ENCODE assay signal across 15 cellular contexts in the genomic region with DNA sequence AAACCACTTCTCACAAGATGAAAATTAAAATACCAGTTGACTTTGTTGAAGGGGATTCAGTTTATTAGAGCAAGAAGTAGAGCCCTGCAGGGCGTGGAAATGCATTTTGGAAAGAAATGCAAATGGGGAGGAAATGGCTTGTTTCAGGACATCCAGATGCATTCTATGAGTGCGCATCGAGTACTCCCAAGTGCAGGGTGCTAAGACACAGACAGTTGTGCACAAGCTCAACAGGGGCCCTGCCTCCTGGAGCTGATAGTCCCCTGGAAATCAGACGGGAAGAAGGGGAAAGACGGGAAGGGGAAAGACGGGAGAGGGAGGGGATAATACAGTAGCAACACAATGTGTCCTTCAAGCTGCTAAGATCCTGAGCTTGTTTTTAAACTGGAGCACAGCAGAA.
DNase-seq lines count a peak whose midpoint lies in the region; ATAC-seq and TF ChIP-seq lines count a peak whose summit lies in the region.
"Had no signal": no experiment of that assay in that cellular context is flagged by ENCODE, and none has a peak within 500 bp of the region (broad histone marks: within the 10 kb centered on the region; RNA-seq: fewer than 3 reads in every experiment).

No MANE protein-coding gene starts in this region.

- peak; percentile 27 for DNase-seq in activated CD8-positive, alpha-beta memory T cell treated with anti-CD3 and anti-CD28 coated beads, Interleukin-2, amount 10 ng/mL, durations not matched to agents 7 days and 5 days
- no peak for DNase-seq in activated CD8-positive, alpha-beta memory T cell treated with anti-CD3 and anti-CD28 coated beads, Interleukin-2, amount 50 U/mL, for 4 hours
- DNase-seq in right atrium auricular region (ENCODE audit: low spot score) (peak; percentile 26), right cardiac atrium (no peak), neuronal stem cell (ENCODE audit: low spot score) (no peak), type B pancreatic cell (ENCODE audit: extremely low spot score, unreplicated experiment) (peak; percentile 13), Caco-2 (no peak)
- DNase-seq: 8988T, GM23248 had no signal

- no peak overlapping the region for H2BK5ac ChIP-seq in neuronal stem cell (ENCODE audit: low read length)

- H3K4ac ChIP-seq in neuronal stem cell (ENCODE audit: low read length), result no peak overlapping the region

- no peak overlapping the region for H2AFZ ChIP-seq in neuronal stem cell (ENCODE audit: low read length)
- H2AFZ ChIP-seq: GM23248 had no signal

- ATAC-seq in activated CD8-positive, alpha-beta memory T cell treated with anti-CD3 and anti-CD28 coated beads, Interleukin-2, amount 10 ng/mL, durations not matched to agents 7 days and 5 days, result no peak
- no peak for ATAC-seq in right cardiac atrium
- no peak for ATAC-seq in HG03280 (IDR thresholded peaks at IDR 0.05; ENCODE audit: unreplicated experiment)
- ATAC-seq: CD8-positive, alpha-beta T cell had no signal

- H3K27me3 ChIP-seq in right atrium auricular region (no peaks in the 10 kb centered on the region), right cardiac atrium (ENCODE audit: control insufficient read depth, insufficient read depth) (no peaks in the 10 kb centered on the region), neuronal stem cell (ENCODE audit: control insufficient read depth in 3 of 3, insufficient read depth in 3 of 3, low read depth in 1 of 3, low read length in 3 of 3) (peaks cover 0 to 6% (median 0%) of the 10 kb centered on the region in 3 experiments), Caco-2 (replicated peaks; ENCODE audit: control insufficient read depth, insufficient read depth, low read length) (no peaks in the 10 kb centered on the region)
- H3K27me3 ChIP-seq: BLaER1 treated with 17β-estradiol and CSF1 and Interleukin-3, amounts not matched to agents 10 nM and 100 nM had no signal

- CTCF ChIA-PET in activated CD8-positive, alpha-beta memory T cell treated with anti-CD3 and anti-CD28 coated beads, Interleukin-2, amount 10 ng/mL, durations not matched to agents 7 days and 5 days (lab: Charles Lee), result no interaction called here
- CTCF ChIA-PET in Caco-2 (lab: Charles Lee), result no interaction called here

- H2BK12ac ChIP-seq in neuronal stem cell (ENCODE audit: low read length), result no peak overlapping the region

- H3K14ac ChIP-seq in neuronal stem cell (ENCODE audit: low read length), result no peak overlapping the region

- H4K91ac ChIP-seq in neuronal stem cell (ENCODE audit: low read depth, low read length, poor library complexity), result no peak overlapping the region

- H3K27ac ChIP-seq in right atrium auricular region (no peak overlapping the region), right cardiac atrium (ENCODE audit: low read length) (no peak overlapping the region), neuronal stem cell (replicated peaks; ENCODE audit: low read length) (no peak overlapping the region)
- H3K27ac ChIP-seq: BLaER1 treated with 17β-estradiol and CSF1 and Interleukin-3, amounts not matched to agents 10 nM and 100 nM; GM23248; HL-60 had no signal

- H2BK15ac ChIP-seq in neuronal stem cell (ENCODE audit: low read length), result no peak overlapping the region

- H3K27me3 Mint-ChIP-seq in activated CD8-positive, alpha-beta memory T cell treated with anti-CD3 and anti-CD28 coated beads, Interleukin-2, amount 10 ng/mL, durations not matched to agents 7 days and 5 days, result peaks cover 10% of the 10 kb centered on the region
- H3K27me3 Mint-ChIP-seq in type B pancreatic cell (peaks cover 24% of the 10 kb centered on the region), Caco-2 (ENCODE audit: insufficient read depth, unreplicated experiment) (peaks cover 9% of the 10 kb centered on the region)

- no peak overlapping the region for H3K23ac ChIP-seq in neuronal stem cell (ENCODE audit: low read depth, low read length, poor library complexity)

- H3K4me3 ChIP-seq in right atrium auricular region (no peak overlapping the region), right cardiac atrium (ENCODE audit: low read length) (no peak overlapping the region), neuronal stem cell (ENCODE audit: low read length in 2 of 2) (no peak overlapping the region), Caco-2 (ENCODE audit: low read depth, low read length) (no peak overlapping the region)
- H3K4me3 ChIP-seq: BLaER1 treated with 17β-estradiol and CSF1 and Interleukin-3, amounts not matched to agents 10 nM and 100 nM; GM23248; HAP-1 had no signal

- H2BK120ac ChIP-seq in neuronal stem cell (ENCODE audit: low read depth, low read length), result no peak overlapping the region

- H3K4me1 ChIP-seq in right atrium auricular region (no peaks in the 10 kb centered on the region), right cardiac atrium (ENCODE audit: control insufficient read depth, insufficient read depth, low read length) (no peaks in the 10 kb centered on the region), neuronal stem cell (ENCODE audit: control insufficient read depth in 2 of 2, insufficient read depth in 1 of 2, low read depth in 1 of 2, low read length in 2 of 2) (no peaks in the 10 kb centered on the region), Caco-2 (no peaks in the 10 kb centered on the region)
- H3K4me1 ChIP-seq: BLaER1 treated with 17β-estradiol and CSF1 and Interleukin-3, amounts not matched to agents 10 nM and 100 nM; HAP-1 had no signal

- no peaks in the 10 kb centered on the region for H3K79me1 ChIP-seq in neuronal stem cell (ENCODE audit: low read depth, low read length)

- H3K4me3 Mint-ChIP-seq in activated CD8-positive, alpha-beta memory T cell treated with anti-CD3 and anti-CD28 coated beads, Interleukin-2, amount 10 ng/mL, durations not matched to agents 7 days and 5 days, result no peak overlapping the region
- no peak overlapping the region for H3K4me3 Mint-ChIP-seq in type B pancreatic cell
- no peak overlapping the region for H3K4me3 Mint-ChIP-seq in Caco-2 (ENCODE audit: unreplicated experiment)
- H3K4me3 Mint-ChIP-seq: B cell; CD8-positive, alpha-beta T cell had no signal

- H4K8ac ChIP-seq in neuronal stem cell (ENCODE audit: low read depth, low read length), result no peak overlapping the region

- intact Hi-C loops in right cardiac atrium (cut with DNase I), result no loop called here
- intact Hi-C loops in Caco-2 (cut with micrococcal nuclease; ENCODE audit: unreplicated experiment), result no loop called here

- no peaks in the 10 kb centered on the region for H3K36me3 Mint-ChIP-seq in activated CD8-positive, alpha-beta memory T cell treated with anti-CD3 and anti-CD28 coated beads, Interleukin-2, amount 10 ng/mL, durations not matched to agents 7 days and 5 days
- H3K36me3 Mint-ChIP-seq in type B pancreatic cell, result no peaks in the 10 kb centered on the region
- H3K36me3 Mint-ChIP-seq in Caco-2 (ENCODE audit: insufficient read depth, unreplicated experiment), result no peaks in the 10 kb centered on the region
- H3K36me3 Mint-ChIP-seq: CD8-positive, alpha-beta T cell had no signal

- 60% methylated on average over 6 of the region's 6 CpGs for WGBS in right cardiac atrium
- no CpG with 5 or more reads among the region's 6 CpGs for WGBS in neuronal stem cell (ENCODE audit: extremely low coverage in 2 of 2, insufficient read length in 2 of 2, insufficient replicate concordance in 1 of 2), 2 donors

- no peaks in the 10 kb centered on the region for H3K36me3 ChIP-seq in right atrium auricular region
- no peaks in the 10 kb centered on the region for H3K36me3 ChIP-seq in neuronal stem cell (replicated peaks in 1 of 2; ENCODE audit: control insufficient read depth in 2 of 2, insufficient read depth in 2 of 2, low read length in 2 of 2)
- no peaks in the 10 kb centered on the region for H3K36me3 ChIP-seq in Caco-2 (ENCODE audit: control insufficient read depth, insufficient read depth, low read length)
- H3K36me3 ChIP-seq: BLaER1 treated with 17β-estradiol and CSF1 and Interleukin-3, amounts not matched to agents 10 nM and 100 nM; HAP-1 had no signal

- no peaks in the 10 kb centered on the region for H3K9me3 ChIP-seq in right atrium auricular region
- no peaks in the 10 kb centered on the region for H3K9me3 ChIP-seq in right cardiac atrium (ENCODE audit: control insufficient read depth, low read length)
- H3K9me3 ChIP-seq in neuronal stem cell (replicated peaks in 1 of 2; ENCODE audit: control insufficient read depth in 2 of 2, insufficient read depth in 1 of 2, low read depth in 1 of 2, low read length in 2 of 2), result no peaks in the 10 kb centered on the region
- no peaks in the 10 kb centered on the region for H3K9me3 ChIP-seq in Caco-2
- H3K9me3 ChIP-seq: BLaER1 treated with 17β-estradiol and CSF1 and Interleukin-3, amounts not matched to agents 10 nM and 100 nM; HAP-1 had no signal

- BruUV-seq in Caco-2 (replicated peaks; lab: Mats Ljungman, UMichigan), result no TSS peak

- no peak overlapping the region for H3K9ac ChIP-seq in neuronal stem cell (ENCODE audit: low read depth, low read length, poor library complexity)
- H3K9ac ChIP-seq: BLaER1 treated with 17β-estradiol and CSF1 and Interleukin-3, amounts not matched to agents 10 nM and 100 nM; GM23248 had no signal

- no peaks in the 10 kb centered on the region for H3K4me1 Mint-ChIP-seq in activated CD8-positive, alpha-beta memory T cell treated with anti-CD3 and anti-CD28 coated beads, Interleukin-2, amount 10 ng/mL, durations not matched to agents 7 days and 5 days
- H3K4me1 Mint-ChIP-seq in type B pancreatic cell (ENCODE audit: unreplicated experiment) (no peaks in the 10 kb centered on the region), Caco-2 (ENCODE audit: low read depth, unreplicated experiment) (no peaks in the 10 kb centered on the region)
- H3K4me1 Mint-ChIP-seq: B cell had no signal

- H3K9me3 Mint-ChIP-seq in activated CD8-positive, alpha-beta memory T cell treated with anti-CD3 and anti-CD28 coated beads, Interleukin-2, amount 10 ng/mL, durations not matched to agents 7 days and 5 days (ENCODE audit: low read depth), result no peaks in the 10 kb centered on the region
- H3K9me3 Mint-ChIP-seq in type B pancreatic cell, result no peaks in the 10 kb centered on the region
- H3K9me3 Mint-ChIP-seq in Caco-2 (ENCODE audit: unreplicated experiment), result peaks cover 9% of the 10 kb centered on the region
- H3K9me3 Mint-ChIP-seq: CD8-positive, alpha-beta T cell had no signal

- H3K18ac ChIP-seq in neuronal stem cell (ENCODE audit: low read length), result peak overlapping the region; percentile 22

- H3K4me2 ChIP-seq in neuronal stem cell (ENCODE audit: insufficient read depth, low read length, poor library complexity, severe bottlenecking), result no peak overlapping the region
- H3K4me2 ChIP-seq: BLaER1 treated with 17β-estradiol and CSF1 and Interleukin-3, amounts not matched to agents 10 nM and 100 nM had no signal

- H3K27ac Mint-ChIP-seq in activated CD8-positive, alpha-beta memory T cell treated with anti-CD3 and anti-CD28 coated beads, Interleukin-2, amount 10 ng/mL, durations not matched to agents 7 days and 5 days, result no peak overlapping the region
- H3K27ac Mint-ChIP-seq in type B pancreatic cell, result no peak overlapping the region
- H3K27ac Mint-ChIP-seq in Caco-2 (ENCODE audit: unreplicated experiment), result no peak overlapping the region
- H3K27ac Mint-ChIP-seq: B cell; CD8-positive, alpha-beta T cell had no signal

- TF ChIP-seq CTCF in right atrium auricular region (IDR thresholded peaks at IDR 0.05), result no peak
- no peak for TF ChIP-seq CTCF in type B pancreatic cell (conservative IDR thresholded peaks at IDR 0.05)
- no peak for TF ChIP-seq CTCF in Caco-2 (IDR thresholded peaks at IDR 0.05; ENCODE audit: insufficient read depth in 1 of 2, low read depth in 1 of 2, low read length in 1 of 2, severe bottlenecking in 1 of 2, unreplicated experiment in 1 of 2)

- POLR2A ChIA-PET in Caco-2 (lab: Charles Lee), result no interaction called here

- no peak overlapping the region for H2AK5ac ChIP-seq in neuronal stem cell (ENCODE audit: low read depth, low read length)

Comparison
In these comparisons a context has a peak if more than half of its experiments do, and no peak if none do; other contexts are left out.
1. DNase-seq: peak in activated CD8-positive, alpha-beta memory T cell treated with anti-CD3 and anti-CD28 coated beads, Interleukin-2, amount 10 ng/mL, durations not matched to agents 7 days and 5 days (single experiment), right atrium auricular region (single experiment) and type B pancreatic cell (single experiment); none in activated CD8-positive, alpha-beta memory T cell treated with anti-CD3 and anti-CD28 coated beads, Interleukin-2, amount 50 U/mL, for 4 hours (single experiment), right cardiac atrium (0 of 3), neuronal stem cell (single experiment) and Caco-2 (0 of 2).